Comparison of ENCODE assay signal across 17 cellular contexts in the genomic region with DNA sequence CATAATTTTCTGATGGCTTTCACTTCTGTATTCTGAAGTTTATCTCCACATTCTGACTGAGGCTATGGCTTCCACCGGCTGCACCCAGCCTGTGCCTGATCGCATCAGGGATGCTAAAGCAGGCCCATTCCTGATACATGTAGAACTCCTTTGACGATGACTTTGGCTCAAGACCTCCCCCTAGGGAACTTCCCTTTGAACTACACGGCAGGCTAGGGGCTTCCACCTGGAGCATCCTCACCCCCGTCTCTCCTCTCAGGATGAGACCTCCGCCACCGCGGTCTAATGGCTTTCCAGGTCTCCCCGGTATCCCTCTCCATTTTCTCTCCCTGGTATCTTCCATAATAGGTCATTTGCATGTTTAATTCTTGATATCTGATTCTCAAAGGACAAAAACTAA.
DNase-seq lines count a peak whose midpoint lies in the region; ATAC-seq and TF ChIP-seq lines count a peak whose summit lies in the region.
"Had no signal": no experiment of that assay in that cellular context is flagged by ENCODE, and none has a peak within 500 bp of the region (broad histone marks: within the 10 kb centered on the region; RNA-seq: fewer than 3 reads in every experiment).

No MANE protein-coding gene starts in this region.

- no peak overlapping the region for H4K91ac ChIP-seq in H9 (ENCODE audit: insufficient read length, low read depth, low read length)

- H3K36me3 ChIP-seq in SJCRH30 (no peaks in the 10 kb centered on the region), iPS DF 6.9 (ENCODE audit: control insufficient read depth, insufficient read depth, low read length) (no peaks in the 10 kb centered on the region)
- H3K36me3 ChIP-seq: upper lobe of left lung had no signal

- no CpG with 5 or more reads among the region's 9 CpGs for WGBS in H9 (ENCODE audit: extremely low coverage, insufficient read length, low lambda C conversion rate)
- WGBS in iPS DF 6.9 (ENCODE audit: insufficient coverage, insufficient read length): no CpG with 5 or more reads among the region's 9 CpGs

- H3K9ac ChIP-seq in H9 (ENCODE audit: extremely low read depth, insufficient read length, low read length): no peak overlapping the region

- H3K79me1 ChIP-seq in H9 (ENCODE audit: insufficient read depth, low read depth, low read length, poor library complexity, severe bottlenecking): no peaks in the 10 kb centered on the region

- H3K4me2 ChIP-seq in H9 (ENCODE audit: insufficient read depth, insufficient read length, low read length): no peak overlapping the region

- intact Hi-C loops in Calu3 (cut with micrococcal nuclease; ENCODE audit: unreplicated experiment): loop anchor here (2.0 kb wide), 1 partner anchor 35 kb away; no protein-coding TSS in a partner anchor
- intact Hi-C loops in dorsolateral prefrontal cortex (cut with DNase I): no loop called here

- no peak overlapping the region for H3K4me3 ChIP-seq in SJCRH30
- H3K4me3 ChIP-seq in iPS DF 6.9 (ENCODE audit: low read length): no peak overlapping the region
- no peak overlapping the region for H3K4me3 ChIP-seq in dorsolateral prefrontal cortex
- H3K4me3 ChIP-seq: upper lobe of left lung had no signal

- no peak overlapping the region for H2BK15ac ChIP-seq in H9 (ENCODE audit: low read depth, low read length)

- no peak overlapping the region for H2BK120ac ChIP-seq in H9 (ENCODE audit: low read depth, low read length, poor library complexity, severe bottlenecking)

- no peak overlapping the region for H2BK5ac ChIP-seq in H9 (ENCODE audit: insufficient read length, low read length)

- no peak overlapping the region for H3K18ac ChIP-seq in H9 (ENCODE audit: insufficient read length, low read depth, low read length)

- no peak overlapping the region for H3K14ac ChIP-seq in H9 (ENCODE audit: insufficient read depth, low read length)

- no peaks in the 10 kb centered on the region for H3K23me2 ChIP-seq in H9 (ENCODE audit: insufficient read length, low read depth, low read length, poor library complexity, severe bottlenecking)

- H2AFZ ChIP-seq in H9 (ENCODE audit: low read length): no peak overlapping the region

- no peaks in the 10 kb centered on the region for H3K36me3 Mint-ChIP-seq in Calu3 (ENCODE audit: insufficient read depth, unreplicated experiment)
- H3K36me3 Mint-ChIP-seq in H9 (ENCODE audit: insufficient read depth in 1 of 3, low read depth in 3 of 3): no peaks in the 10 kb centered on the region
- H3K36me3 Mint-ChIP-seq: stimulated activated effector memory CD8-positive, alpha-beta T cell treated with anti-CD3 and anti-CD28 coated beads, Interleukin-12 subunit alpha, Interleukin-12 subunit beta, amount 100 ng/mL, for 72 hours had no signal

- no peak overlapping the region for H3K4me3 Mint-ChIP-seq in Calu3 (ENCODE audit: low read depth, unreplicated experiment)
- H3K4me3 Mint-ChIP-seq in H9: no peak overlapping the region
- H3K4me3 Mint-ChIP-seq: B cell; stimulated activated effector memory CD8-positive, alpha-beta T cell treated with anti-CD3 and anti-CD28 coated beads, Interleukin-12 subunit alpha, Interleukin-12 subunit beta, amount 100 ng/mL, for 72 hours had no signal

- no peaks in the 10 kb centered on the region for H4K20me1 ChIP-seq in H9 (ENCODE audit: control insufficient read depth, insufficient read depth, insufficient read length)

- no peak overlapping the region for H3K56ac ChIP-seq in H9 (ENCODE audit: insufficient read length, low read depth, low read length)

- H3K4me1 ChIP-seq in H9 (ENCODE audit: insufficient read depth, low read length) (no peaks in the 10 kb centered on the region; the same call in 1 of the 2 replicates), SJCRH30 (no peaks in the 10 kb centered on the region), iPS DF 6.9 (ENCODE audit: control insufficient read depth, insufficient read depth, low read length) (no peaks in the 10 kb centered on the region)
- H3K4me1 ChIP-seq: upper lobe of left lung had no signal

- H3K27me3 ChIP-seq in H9 (ENCODE audit: insufficient read depth, low read length) (no peaks in the 10 kb centered on the region), SJCRH30 (no peaks in the 10 kb centered on the region), iPS DF 6.9 (ENCODE audit: control insufficient read depth, insufficient read depth, low read length) (no peaks in the 10 kb centered on the region), dorsolateral prefrontal cortex (no peaks in the 10 kb centered on the region)
- H3K27me3 ChIP-seq: upper lobe of left lung had no signal

- peaks cover 4% of the 10 kb centered on the region for H3K4me1 Mint-ChIP-seq in Calu3 (ENCODE audit: low read depth, unreplicated experiment)
- peaks cover 0 to 6% of the 10 kb centered on the region in 2 experiments; a peak in 3 of 4 replicates for H3K4me1 Mint-ChIP-seq in H9
- H3K4me1 Mint-ChIP-seq: B cell; stimulated activated effector memory CD8-positive, alpha-beta T cell treated with anti-CD3 and anti-CD28 coated beads, Interleukin-12 subunit alpha, Interleukin-12 subunit beta, amount 100 ng/mL, for 72 hours had no signal

- H4K5ac ChIP-seq in H9 (ENCODE audit: insufficient read length, low read depth, low read length): no peak overlapping the region

- no peaks in the 10 kb centered on the region for H3K9me3 ChIP-seq in H9 (ENCODE audit: control insufficient read depth, low read depth, low read length)
- no peaks in the 10 kb centered on the region for H3K9me3 ChIP-seq in SJCRH30 (replicated peaks)
- no peaks in the 10 kb centered on the region for H3K9me3 ChIP-seq in iPS DF 6.9 (ENCODE audit: control insufficient read depth, insufficient read depth, low read length)
- H3K9me3 ChIP-seq: upper lobe of left lung had no signal

- H4K8ac ChIP-seq in H9 (replicated peaks; ENCODE audit: insufficient read length, low read depth, low read length): no peak overlapping the region

- no peak overlapping the region for H2BK20ac ChIP-seq in H9 (ENCODE audit: low read depth, low read length, poor library complexity, severe bottlenecking)

- H3K23ac ChIP-seq in H9 (ENCODE audit: insufficient read length, low read depth, low read length): no peak overlapping the region

- CTCF ChIA-PET in Calu3 (lab: Charles Lee): no interaction called here

- H3K27ac Mint-ChIP-seq in Calu3 (ENCODE audit: unreplicated experiment): no peak overlapping the region
- H3K27ac Mint-ChIP-seq in H9: no peak overlapping the region
- H3K27ac Mint-ChIP-seq: B cell; stimulated activated effector memory CD8-positive, alpha-beta T cell treated with anti-CD3 and anti-CD28 coated beads, Interleukin-12 subunit alpha, Interleukin-12 subunit beta, amount 100 ng/mL, for 72 hours had no signal

- TF ChIP-seq CTCF in Calu3 (IDR thresholded peaks at IDR 0.05; ENCODE audit: unreplicated experiment): peak; percentile 49
- TF ChIP-seq CTCF in H9 (conservative IDR thresholded peaks at IDR 0.05): peak; percentile 73
- no peak for TF ChIP-seq CTCF in dorsolateral prefrontal cortex (IDR thresholded peaks at IDR 0.05 in 54 of 56, conservative IDR thresholded peaks at IDR 0.05 in 2 of 56; ENCODE audit: low read depth in 1 of 56, partially characterized antibody in 56 of 56)

- H3K27ac ChIP-seq in H9 (ENCODE audit: insufficient read length, low read depth, low read length) (no peak overlapping the region), SJCRH30 (no peak overlapping the region), iPS DF 6.9 (ENCODE audit: low read length) (no peak overlapping the region), dorsolateral prefrontal cortex (no peak overlapping the region)
- H3K27ac ChIP-seq: upper lobe of left lung had no signal

- H3K27me3 Mint-ChIP-seq in Calu3 (ENCODE audit: unreplicated experiment): no peaks in the 10 kb centered on the region
- H3K27me3 Mint-ChIP-seq in H9 (ENCODE audit: low read depth): no peaks in the 10 kb centered on the region
- H3K27me3 Mint-ChIP-seq: B cell had no signal

- no peak overlapping the region for H2AK5ac ChIP-seq in H9 (ENCODE audit: insufficient read length, low read length)

- no peaks in the 10 kb centered on the region for H3K79me2 ChIP-seq in H9 (ENCODE audit: insufficient read depth, low read length)

- no peaks in the 10 kb centered on the region for H3K9me3 Mint-ChIP-seq in Calu3 (ENCODE audit: low read depth, unreplicated experiment)
- no peaks in the 10 kb centered on the region for H3K9me3 Mint-ChIP-seq in H9

- no peak overlapping the region for H3K4ac ChIP-seq in H9 (ENCODE audit: low read depth, low read length)

- peak; percentile 37 for DNase-seq in Calu3
- peak; percentile 84 for DNase-seq in H9
- DNase-seq in SJCRH30: peak; percentile 2 to 24
- peak; percentile 64 for DNase-seq in iPS DF 6.9 (ENCODE audit: low read depth, low spot score)
- DNase-seq in dorsolateral prefrontal cortex: no peak
- no peak for DNase-seq in GDM1 (lab: John Stamatoyannopoulos, UW)
- no peak for DNase-seq in NK-92 (lab: John Stamatoyannopoulos, UW; ENCODE audit: unreplicated experiment)
- DNase-seq: activated T-cell treated with anti-CD3 and anti-CD28 coated beads, Interleukin-2, amount 50 U/mL, for 48 hours; cerebellar nuclear complex; DND-41; left colon; NCI-H2029; SIG-M5; upper lobe of left lung had no signal

- no peak overlapping the region for H2BK12ac ChIP-seq in H9 (ENCODE audit: insufficient read length, low read depth, low read length)

- no peak overlapping the region for H3T11ph ChIP-seq in H9 (ENCODE audit: low read length)

- no peak for ATAC-seq in HG03432 (IDR thresholded peaks at IDR 0.05; ENCODE audit: unreplicated experiment)
- ATAC-seq: left colon; stimulated activated effector memory CD8-positive, alpha-beta T cell treated with anti-CD3 and anti-CD28 coated beads, Interleukin-12 subunit alpha, Interleukin-12 subunit beta, amount 100 ng/mL, for 72 hours had no signal

- BruUV-seq in Calu3 (replicated peaks; lab: Mats Ljungman, UMichigan): no TSS peak

Comparison
In these comparisons a context has a peak if more than half of its experiments do, and no peak if none do; other contexts are left out.
1. DNase-seq: peak in Calu3 (single experiment), H9 (single experiment), SJCRH30 (2 of 2) and iPS DF 6.9 (single experiment); none in dorsolateral prefrontal cortex (0 of 10), GDM1 (single experiment) and NK-92 (single experiment).
2. CTCF ChIP-seq: peak in Calu3 (single experiment) and H9 (single experiment); none in dorsolateral prefrontal cortex (0 of 56).